Comparison of ENCODE assay signal across 26 cellular contexts in genomic region chr7:49817251-49817650, GRCh38. TPM values are rescaled to one million over a fixed set of nuclear protein-coding genes. Genes with fewer than 3 reads are reported as not detected.
"Had no signal": no experiment of that assay in that cellular context is flagged by ENCODE, and none has a peak within 500 bp of the region (broad histone marks: within the 10 kb centered on the region; RNA-seq: fewer than 3 reads in every experiment).

No MANE protein-coding gene starts in this region.

- H3K36me3 ChIP-seq: SJSA1 had no signal

- DNase-seq: KBM-7; MV-4-11; NCI-H1048; NCI-H1105; NCI-H1417; NCI-H1436 treated with DMSO at 0.1 percent for 48 hours; NCI-H1694; NCI-H187 treated with DMSO at 0.1 percent for 48 hours; NCI-H2029 treated with DMSO at 0.1 percent for 48 hours; NCI-H2171; NCI-H226; NCI-H526 treated with DMSO at 0.1 percent for 48 hours; NCI-H774; NK-92 treated with Interleukin-12 subunit alpha and Interleukin-12 subunit beta, amount 100 ng/mL, for 24 hours; PC-3; SIG-M5 had no signal

- H3K27ac ChIP-seq: RWPE1, SJSA1, SK-N-MC had no signal

- ATAC-seq: Panc1, PC-3 had no signal

- H3K4me1 ChIP-seq: SJSA1 had no signal

- H3K27me3 ChIP-seq: SJSA1 had no signal

- H3K4me3 ChIP-seq: SJSA1, SK-N-MC had no signal

- H3K9me3 ChIP-seq: SJSA1 had no signal

RNA-seq across cellular contexts. Expression of gene VWC2, which starts 43.8 kb away (rescaled TPM):
- total RNA-seq: HT-29; LHCN-M2; MCF 10A; NCI-H460; OCI-LY7; PC-3; SJSA1; T-helper 1 cell treated with Interleukin-12 subunit alpha and Interleukin-12 subunit beta and Interleukin-4 antibody, amounts not matched to agents 30 ng/mL and 1 ng/mL, for 36 hours had no signal
